In genomic region chr19:49489601-49490167, GRCh38 we compare ENCODE assay signal across 8 cellular contexts. TPM values are rescaled to one million over a fixed set of nuclear protein-coding genes. Genes with fewer than 3 reads are reported as not detected.
DNase-seq lines count a peak whose midpoint lies in the region; ATAC-seq and TF ChIP-seq lines count a peak whose summit lies in the region.

No MANE protein-coding gene starts in this region.

- intact Hi-C loops in left ventricle myocardium inferior (cut with micrococcal nuclease) = no loop called here
- intact Hi-C loops in cardiac septum (cut with DNase I) = loop anchor here (5.0 to 10.0 kb wide), 2 partner anchors 37 to 385 kb away; partner anchors contain the start of genes AKT1S1, ALDH16A1, PIH1D1 and TBC1D17
- intact Hi-C loops in tibial artery (cut with DNase I; ENCODE audit: low total_unique reads) = loop anchor here (10.0 kb wide), 1 partner anchor 185 kb away; the partner anchor contains the start of gene PRMT1

- ATAC-seq in HG03045 (IDR thresholded peaks at IDR 0.05; ENCODE audit: unreplicated experiment) = no peak

- H3K9me3 ChIP-seq in left ventricle myocardium inferior (replicated peaks) = no peaks in the 10 kb centered on the region
- no peaks in the 10 kb centered on the region for H3K9me3 ChIP-seq in tibial artery

- H3K27me3 Mint-ChIP-seq in immature natural killer cell (ENCODE audit: low read depth in 3 of 3) = peaks cover 26 to 47% (median 40%) of the 10 kb centered on the region in 3 donors

- peaks cover 53 to 55% of the 10 kb centered on the region in 2 donors for H3K4me1 Mint-ChIP-seq in immature natural killer cell

- H3K36me3 ChIP-seq in left ventricle myocardium inferior (peaks cover 45% of the 10 kb centered on the region), tibial artery (peaks cover 32 to 48% (median 41%) of the 10 kb centered on the region in 3 donors)

- H3K27ac ChIP-seq in left ventricle myocardium inferior (replicated peaks) = peak overlapping the region; percentile 93
- H3K27ac ChIP-seq in tibial artery = peak overlapping the region; percentile 83 to 84

- H3K27me3 ChIP-seq in left ventricle myocardium inferior (ENCODE audit: low read depth) (no peaks in the 10 kb centered on the region), tibial artery (no peaks in the 10 kb centered on the region)

- no peaks in the 10 kb centered on the region for H3K9me3 Mint-ChIP-seq in immature natural killer cell

- DNase-seq in left ventricle myocardium inferior (no peak), cardiac septum (ENCODE audit: low spot score) (no peak), immature natural killer cell (no peak), tibial artery (no peak), dermis blood vessel endothelial cell (no peak), activated gamma-delta T cell (lab: John Stamatoyannopoulos, UW) (no peak)
- DNase-seq in activated CD8-positive, alpha-beta memory T cell treated with anti-CD3 and anti-CD28 coated beads, Interleukin-2, amount 50 U/mL, for 48 hours = peak; percentile 79

- peak overlapping the region in 5 of 6 donors; percentile 31 to 97 (median 93) for H3K27ac Mint-ChIP-seq in immature natural killer cell

- peak overlapping the region; percentile 92 to 98 (median 96) for H3K4me3 Mint-ChIP-seq in immature natural killer cell

- peaks cover 13 to 45% (median 20%) of the 10 kb centered on the region in 3 donors for H3K36me3 Mint-ChIP-seq in immature natural killer cell

- TF ChIP-seq CTCF in left ventricle myocardium inferior (IDR thresholded peaks at IDR 0.05; ENCODE audit: borderline replicate concordance) = no peak
- no peak for TF ChIP-seq CTCF in tibial artery (IDR thresholded peaks at IDR 0.05)

- peak overlapping the region; percentile 98 for H3K4me3 ChIP-seq in left ventricle myocardium inferior
- H3K4me3 ChIP-seq in tibial artery = peak overlapping the region in 1 of 2 donors; percentile 89

- H3K4me1 ChIP-seq in left ventricle myocardium inferior (peaks cover 39% of the 10 kb centered on the region), tibial artery (peaks cover 0 to 29% (median 26%) of the 10 kb centered on the region in 4 donors)

RNA-seq across cellular contexts. Expression of gene RPL13A, which starts 2.3 kb away (rescaled TPM):
- total RNA-seq in left ventricle myocardium inferior (1,308 TPM), cardiac septum (1,030 TPM), dermis blood vessel endothelial cell (2,583 and 3,504 TPM in 2 replicates)
- 1,000 to 10,000 TPM in 2 of 3 donors, 100 to 1,000 TPM in 1; 840 to 2,055 (median 1,247) TPM for polyA plus RNA-seq in immature natural killer cell

RNA-seq across cellular contexts. Expression of gene RPS11, which starts 6.5 kb away (rescaled TPM):
- 998 TPM for total RNA-seq in left ventricle myocardium inferior
- total RNA-seq in cardiac septum = 729 TPM
- polyA plus RNA-seq in immature natural killer cell = 1,000 to 10,000 TPM; 1,178 to 2,153 (median 1,290) TPM
- total RNA-seq in dermis blood vessel endothelial cell = 2,205 and 5,498 TPM in 2 replicates

RNA-seq across cellular contexts. Expression of gene FLT3LG, which starts 15.7 kb away (rescaled TPM):
- 3.1 TPM for total RNA-seq in left ventricle myocardium inferior
- total RNA-seq in cardiac septum = 3.8 TPM
- 10 to 100 TPM; 22.6 to 36.6 (median 28.3) TPM for polyA plus RNA-seq in immature natural killer cell
- 1.2 and 1.6 TPM in 2 replicates for total RNA-seq in dermis blood vessel endothelial cell

RNA-seq across cellular contexts. Expression of gene FCGRT, which starts 22.8 kb away (rescaled TPM):
- total RNA-seq in left ventricle myocardium inferior (80.9 TPM), cardiac septum (50.6 TPM), dermis blood vessel endothelial cell (77.9 and 241 TPM in 2 replicates)
- polyA plus RNA-seq in immature natural killer cell = 10 to 100 TPM; 13.8 to 35.9 (median 34.9) TPM

RNA-seq across cellular contexts. Expression of gene ALDH16A1, which starts 36.7 kb away (rescaled TPM):
- total RNA-seq in left ventricle myocardium inferior = 9.6 TPM
- total RNA-seq in cardiac septum = 7.7 TPM
- polyA plus RNA-seq in immature natural killer cell = 10 to 100 TPM; 37.2 to 57.0 (median 42.4) TPM
- 55.3 and 82.5 TPM in 2 replicates for total RNA-seq in dermis blood vessel endothelial cell
